Comparison of ENCODE assay signal across 8 cellular contexts in genomic region chr1:247331172-247331525, GRCh38. TPM values are rescaled to one million over a fixed set of nuclear protein-coding genes. Genes with fewer than 3 reads are reported as not detected.
DNase-seq lines count a peak whose midpoint lies in the region; ATAC-seq and TF ChIP-seq lines count a peak whose summit lies in the region.

No MANE protein-coding gene starts in this region.

- 2% methylated on average over 15 of the region's 36 CpGs for WGBS in mammary epithelial cell (ENCODE audit: low coverage, missing lambda C conversion rate)

- no TSS peak for BruUV-seq in mammary epithelial cell (replicated peaks; lab: Mats Ljungman, UMichigan)

- H3K4me1 ChIP-seq in mammary epithelial cell (ENCODE audit: insufficient read depth, low read length) = peaks cover 19% of the 10 kb centered on the region

- peak; percentile 25 for DNase-seq in NK-92 treated with Interleukin-12 subunit alpha and Interleukin-12 subunit beta, amount 100 ng/mL, for 24 hours (lab: John Stamatoyannopoulos, UW)
- DNase-seq in NK-92 (lab: John Stamatoyannopoulos, UW; ENCODE audit: unreplicated experiment) (no peak), NCI-H2081 treated with DMSO at 0.1 percent for 48 hours (lab: John Stamatoyannopoulos, UW) (peak; percentile 30), mammary epithelial cell (peak; percentile 78), islet precursor cell (peak; percentile 92)
- peak; percentile 56 to 72 (median 63) for DNase-seq in stimulated activated CD4-positive, alpha-beta T cell treated with anti-CD3 and anti-CD28 coated beads, Interleukin-12 subunit alpha, Interleukin-12 subunit beta, amount 100 ng/mL, for 48 hours (ENCODE audit: low read depth in 2 of 3, low spot score in 1 of 3)

- H3K27ac ChIP-seq in mammary epithelial cell (ENCODE audit: insufficient read depth, low read depth, low read length) = peak overlapping the region; percentile 59

- CTCF ChIA-PET in mammary epithelial cell (lab: Charles Lee; ENCODE audit: low non-redundant PET) = interaction anchor here (0.6 kb wide), 1 partner anchor 632 kb away, joined by 3 read pairs; no protein-coding TSS in a partner anchor

- peak overlapping the region; percentile 87 for H3K4me3 ChIP-seq in WI38 (ENCODE audit: low read depth, low read length)
- peak overlapping the region; percentile 89 to 93 (median 91) for H3K4me3 ChIP-seq in mammary epithelial cell (replicated peaks in 1 of 3; ENCODE audit: insufficient read depth in 1 of 3, low read depth in 2 of 3, low read length in 3 of 3)

- H4K20me1 ChIP-seq in mammary epithelial cell (ENCODE audit: insufficient read depth, low read length) = no peaks in the 10 kb centered on the region

- peak; percentile 47 for ATAC-seq in HG02970 (IDR thresholded peaks at IDR 0.05; ENCODE audit: low FRiP score, unreplicated experiment)

- H3K4me2 ChIP-seq in mammary epithelial cell (ENCODE audit: insufficient read depth, low read depth, low read length) = peak overlapping the region; percentile 99

- peak overlapping the region; percentile 59 for H3K9ac ChIP-seq in mammary epithelial cell (ENCODE audit: insufficient read depth, low read length)

- no peaks in the 10 kb centered on the region for H3K27me3 ChIP-seq in mammary epithelial cell (ENCODE audit: insufficient read depth, low read length)

- TF ChIP-seq CTCF in WI38 (IDR thresholded peaks at IDR 0.05; ENCODE audit: low read depth, low read length) (no peak), mammary epithelial cell (conservative IDR thresholded peaks at IDR 0.05 in 1 of 2, IDR thresholded peaks at IDR 0.05 in 1 of 2; ENCODE audit: extremely low read depth in 1 of 2, insufficient read depth in 1 of 2, low read depth in 1 of 2, low read length in 2 of 2) (no peak)

- no peaks in the 10 kb centered on the region for H3K9me3 ChIP-seq in mammary epithelial cell (replicated peaks; ENCODE audit: insufficient read depth, low read length)

- dilution Hi-C loops in mammary epithelial cell (cut with HindIII; ENCODE audit: low sequenced_read_pairs) = no loop called here

- peaks cover 2% of the 10 kb centered on the region for H3K36me3 ChIP-seq in mammary epithelial cell (ENCODE audit: insufficient read depth, low read length)

- in situ Hi-C loops in mammary epithelial cell (cut with MboI; ENCODE audit: low sequenced_read_pairs in 2 of 2) = no loop called here

- intact Hi-C loops in mammary epithelial cell (cut with micrococcal nuclease) = loop anchor here (1.0 to 5.0 kb wide), 3 partner anchors 119 to 399 kb away; partner anchors contain the start of genes AHCTF1 and ZNF669

- peak overlapping the region; percentile 91 for H2AFZ ChIP-seq in mammary epithelial cell (ENCODE audit: low read depth, low read length)

- peaks cover 63% of the 10 kb centered on the region for H3K79me2 ChIP-seq in mammary epithelial cell (ENCODE audit: insufficient read depth, low read length)

RNA-seq across cellular contexts. Expression of gene ZNF496, which starts 0.5 kb away (rescaled TPM):
- total RNA-seq in mammary epithelial cell = 10 to 100 TPM; 18.3 to 23.8 TPM
- 8.2 TPM for polyA plus RNA-seq in mammary epithelial cell
- polyA minus RNA-seq in mammary epithelial cell = 16.2 TPM
